Comparison of ENCODE assay signal across 20 cellular contexts in the genomic region with DNA sequence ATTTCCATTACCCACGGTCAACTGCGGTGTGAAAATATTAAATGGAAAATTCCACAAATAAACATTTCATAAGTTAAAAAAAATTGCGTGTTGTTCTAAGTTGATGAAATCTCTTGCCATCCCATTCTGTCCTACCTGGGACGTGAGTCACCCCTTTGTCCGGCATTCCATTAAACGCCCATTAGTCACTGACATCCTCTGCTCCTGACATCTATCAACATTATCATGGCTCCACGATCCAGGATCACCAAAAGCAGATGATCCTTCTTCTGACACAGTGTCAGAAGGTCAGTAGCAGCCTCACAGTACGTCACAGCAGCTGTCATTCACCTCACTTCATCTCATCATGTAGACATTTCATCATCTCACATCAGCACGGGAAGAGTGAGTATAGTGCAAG.
DNase-seq lines count a peak whose midpoint lies in the region; ATAC-seq and TF ChIP-seq lines count a peak whose summit lies in the region.
"Had no signal": no experiment of that assay in that cellular context is flagged by ENCODE, and none has a peak within 500 bp of the region (broad histone marks: within the 10 kb centered on the region; RNA-seq: fewer than 3 reads in every experiment).

No MANE protein-coding gene starts in this region.

- 100% methylated on average over 2 of the region's 9 CpGs; no CpG with 5 or more reads in 1 of the 2 experiments for WGBS in IMR-90 (ENCODE audit: extremely low coverage in 2 of 2, insufficient read length in 1 of 2), 2 experiments
- WGBS in SK-N-SH (ENCODE audit: low lambda C conversion rate), result 71% methylated on average over 9 of the region's 9 CpGs
- WGBS in suprapubic skin, result 94% methylated on average over 9 of the region's 9 CpGs

- H3K4me3 ChIP-seq in IMR-90 (ENCODE audit: insufficient read depth, low read depth, low read length) (no peak overlapping the region), SK-N-SH (ENCODE audit: low read depth in 2 of 2, low read length in 1 of 2) (no peak overlapping the region), epithelial cell of esophagus (ENCODE audit: low read length) (no peak overlapping the region), MG63 (no peak overlapping the region), suprapubic skin (no peak overlapping the region)
- H3K4me3 ChIP-seq: BLaER1, left lung had no signal

- POLR2A ChIA-PET in IMR-90 (lab: Charles Lee; ENCODE audit: unreplicated experiment) (no interaction called here), SK-N-SH (lab: Yijun Ruan, JAX) (no interaction called here)

- H3K4me2 ChIP-seq in IMR-90 (ENCODE audit: low read depth, low read length), result no peak overlapping the region
- no peak overlapping the region for H3K4me2 ChIP-seq in SK-N-SH
- H3K4me2 ChIP-seq: BLaER1 had no signal

- H3K9me3 ChIP-seq in IMR-90 (ENCODE audit: control insufficient read depth, insufficient read depth, low read length) (peaks cover 6% of the 10 kb centered on the region), SK-N-SH (0 out of 2 replicates have a peak, but pooled peaks cover 4% of the 10 kb centered on the region), MG63 (peaks cover 3% of the 10 kb centered on the region), suprapubic skin (peaks cover 5% of the 10 kb centered on the region)

- TF ChIP-seq EP300 in SK-N-SH (IDR thresholded peaks at IDR 0.05; ENCODE audit: borderline replicate concordance in 1 of 2, low read depth in 1 of 2, low read length in 1 of 2) (no peak), suprapubic skin (IDR thresholded peaks at IDR 0.05) (no peak)

- peak overlapping the region; percentile 68 for H3K4ac ChIP-seq in IMR-90 (ENCODE audit: low read depth, low read length)

- no peak overlapping the region for H4K91ac ChIP-seq in IMR-90 (ENCODE audit: insufficient read depth, low read depth, low read length)

- H2BK20ac ChIP-seq in IMR-90 (ENCODE audit: low read depth, low read length), result peak overlapping the region; percentile 44; the same call in 1 of the 2 replicates

- H3K79me2 ChIP-seq in SK-N-SH (ENCODE audit: insufficient read depth), result no peaks in the 10 kb centered on the region

- H3K56ac ChIP-seq in IMR-90 (ENCODE audit: extremely low read depth, insufficient read depth, low read length), result no peak overlapping the region

- H2AK5ac ChIP-seq in IMR-90 (ENCODE audit: low read depth, low read length), result peak overlapping the region; percentile 94

- DNase-seq in IMR-90 (no peak), SK-N-SH (no peak), epithelial cell of esophagus (ENCODE audit: low read depth) (peak; percentile 96), renal cortical epithelial cell (ENCODE audit: low read depth) (peak; percentile 29), AML-193 (lab: John Stamatoyannopoulos, UW) (no peak), MG63 (no peak), suprapubic skin (ENCODE audit: low spot score in 2 of 2) (no peak)
- DNase-seq: activated CD8-positive, alpha-beta T cell treated with anti-CD3 and anti-CD28 coated beads, Interleukin-2, amount 10 ng/mL, durations not matched to agents 7 days and 5 days; activated T-cell treated with anti-CD3 and anti-CD28 coated beads, Interleukin-2, amount 50 U/mL, for 72 hours; caudate nucleus; effector memory CD8-positive, alpha-beta T cell; KBM-7; left lung; NCI-H1092 treated with DMSO at 0.1 percent for 48 hours; NCI-H2171; NCI-H82; stimulated activated CD4-positive, alpha-beta T cell treated with anti-CD3 and anti-CD28 coated beads, Interleukin-4, amount 100 ng/mL, for 24 hours; T-helper 1 cell had no signal

- H3K18ac ChIP-seq in IMR-90 (ENCODE audit: low read depth, low read length), result peak overlapping the region; percentile 83; the same call in 1 of the 2 replicates

- no peak for ATAC-seq in IMR-90 (ENCODE audit: low read depth)
- ATAC-seq: activated CD8-positive, alpha-beta T cell treated with anti-CD3 and anti-CD28 coated beads, Interleukin-2, amount 10 ng/mL, durations not matched to agents 7 days and 5 days; activated T-cell treated with anti-CD3 and anti-CD28 coated beads, Interleukin-2, amount 50 U/mL, for 72 hours; effector memory CD8-positive, alpha-beta T cell; left lung had no signal

- peak overlapping the region; percentile 52 for H2BK5ac ChIP-seq in IMR-90 (ENCODE audit: low read depth, low read length, poor library complexity, severe bottlenecking)

- no peaks in the 10 kb centered on the region for H4K20me1 ChIP-seq in IMR-90 (ENCODE audit: insufficient read depth, low read length)
- no peaks in the 10 kb centered on the region for H4K20me1 ChIP-seq in SK-N-SH (ENCODE audit: insufficient read depth)
- H4K20me1 ChIP-seq: BLaER1 had no signal

- H3K27me3 ChIP-seq in IMR-90 (ENCODE audit: control insufficient read depth, insufficient read depth, low read length), result no peaks in the 10 kb centered on the region
- no peaks in the 10 kb centered on the region for H3K27me3 ChIP-seq in SK-N-SH (ENCODE audit: insufficient read depth)
- H3K27me3 ChIP-seq in MG63, result no peaks in the 10 kb centered on the region
- no peaks in the 10 kb centered on the region for H3K27me3 ChIP-seq in suprapubic skin
- H3K27me3 ChIP-seq: BLaER1, left lung had no signal

- no peak overlapping the region for H2AK9ac ChIP-seq in IMR-90 (replicated peaks; ENCODE audit: low read depth, low read length, poor library complexity)

- no peaks in the 10 kb centered on the region for H3K9me2 ChIP-seq in SK-N-SH

- dilution Hi-C loops in IMR-90 (cut with HindIII; ENCODE audit: low sequenced_read_pairs, unreplicated experiment), result no loop called here

- peak overlapping the region in 1 of 2 experiments; percentile 11; a peak in 2 of 4 replicates for H4K8ac ChIP-seq in IMR-90 (ENCODE audit: low read depth in 2 of 2, low read length in 2 of 2)

- in situ Hi-C loops in IMR-90 (cut with MboI; ENCODE audit: low sequenced_read_pairs), result no loop called here

- peaks cover 7% of the 10 kb centered on the region for H3K9me1 ChIP-seq in IMR-90 (ENCODE audit: insufficient read depth, low read length)

- peak overlapping the region; percentile 20; the same call in 1 of the 2 replicates for H3K14ac ChIP-seq in IMR-90 (replicated peaks; ENCODE audit: low read depth, low read length)

- peak overlapping the region; percentile 33 for H2BK120ac ChIP-seq in IMR-90 (ENCODE audit: low read depth, low read length)

- H3K36me3 ChIP-seq in IMR-90 (ENCODE audit: control insufficient read depth, insufficient read depth, low read length) (peaks cover 16% of the 10 kb centered on the region), SK-N-SH (replicated peaks in 1 of 2; ENCODE audit: control insufficient read depth in 1 of 2, insufficient read depth in 2 of 2, low read length in 1 of 2) (peaks cover 28 to 53% of the 10 kb centered on the region in 2 experiments), MG63 (no peaks in the 10 kb centered on the region), suprapubic skin (no peaks in the 10 kb centered on the region)
- H3K36me3 ChIP-seq: left lung had no signal

- peak overlapping the region; percentile 63; the same call in 2 of the 3 replicates for H2BK15ac ChIP-seq in IMR-90 (ENCODE audit: low read depth, low read length)

- H3K4me1 ChIP-seq in IMR-90 (ENCODE audit: control insufficient read depth, insufficient read depth, low read length) (peaks cover 11% of the 10 kb centered on the region), SK-N-SH (ENCODE audit: control insufficient read depth in 1 of 2, insufficient read depth in 2 of 2, low read depth in 1 of 2, low read length in 1 of 2) (peaks cover under 1 to 6% of the 10 kb centered on the region in 2 experiments; a peak in 3 of 4 replicates), suprapubic skin (peaks cover 7% of the 10 kb centered on the region)
- H3K4me1 ChIP-seq: BLaER1 had no signal

- TF ChIP-seq RAD21 in IMR-90 (IDR thresholded peaks at IDR 0.05; ENCODE audit: low read length), result no peak
- no peak for TF ChIP-seq RAD21 in SK-N-SH (IDR thresholded peaks at IDR 0.05; ENCODE audit: low read length)

- H3F3A ChIP-seq in SK-N-SH (replicated peaks; ENCODE audit: insufficient read depth), result peaks cover 29% of the 10 kb centered on the region

- H3K79me1 ChIP-seq in IMR-90 (ENCODE audit: low read depth in 1 of 2, low read length in 2 of 2), result peaks cover 8 to 18% of the 10 kb centered on the region in 2 experiments

- H3K9ac ChIP-seq in IMR-90 (ENCODE audit: low read depth, low read length) (no peak overlapping the region), SK-N-SH (no peak overlapping the region)
- H3K9ac ChIP-seq: BLaER1 had no signal

- TF ChIP-seq POLR2A in IMR-90 (IDR thresholded peaks at IDR 0.05; ENCODE audit: low read depth, low read length) (no peak), suprapubic skin (IDR thresholded peaks at IDR 0.05) (no peak)

- H4K5ac ChIP-seq in IMR-90 (ENCODE audit: low read depth, low read length), result peak overlapping the region; percentile 51; the same call in 1 of the 2 replicates

- TF ChIP-seq CTCF in IMR-90 (conservative IDR thresholded peaks at IDR 0.05; ENCODE audit: low read depth, low read length) (no peak), SK-N-SH (IDR thresholded peaks at IDR 0.05) (no peak), epithelial cell of esophagus (IDR thresholded peaks at IDR 0.05; ENCODE audit: insufficient read depth, low read depth, low read length, missing control alignments) (no peak), suprapubic skin (IDR thresholded peaks at IDR 0.05) (no peak)

- H2AFZ ChIP-seq in IMR-90 (replicated peaks; ENCODE audit: low read length, poor library complexity) (no peak overlapping the region), SK-N-SH (ENCODE audit: low read depth) (no peak overlapping the region)

- CTCF ChIA-PET in IMR-90 (lab: Yijun Ruan, JAX) (no interaction called here), SK-N-SH (lab: Yijun Ruan, JAX) (no interaction called here)

- no peak overlapping the region for H3K27ac ChIP-seq in IMR-90 (ENCODE audit: insufficient read depth, low read length)
- H3K27ac ChIP-seq in SK-N-SH (ENCODE audit: low read depth in 2 of 2, low read length in 1 of 2), result no peak overlapping the region
- no peak overlapping the region for H3K27ac ChIP-seq in suprapubic skin
- H3K27ac ChIP-seq: BLaER1, left lung, VCaP had no signal

- no peak overlapping the region for H3K23ac ChIP-seq in IMR-90 (ENCODE audit: low read depth, low read length)

- no TSS peak for BruUV-seq in IMR-90 (replicated peaks; lab: Mats Ljungman, UMichigan)

- intact Hi-C loops in IMR-90 (cut with micrococcal nuclease), result no loop called here

TF ChIP-seq in IMR-90, 13 proteins besides CTCF, POLR2A, EP300 and RAD21 (continues in another document):
- TF ChIP-seq CHD1 (IDR thresholded peaks at IDR 0.05; ENCODE audit: low read depth, low read length) (no peak), CEBPB (IDR thresholded peaks at IDR 0.05; ENCODE audit: low read depth, low read length) (no peak), MAFK (IDR thresholded peaks at IDR 0.05; ENCODE audit: low read depth, low read length) (no peak), BHLHE40 (IDR thresholded peaks at IDR 0.05; ENCODE audit: low read depth, low read length) (no peak), RFX5 (IDR thresholded peaks at IDR 0.05; ENCODE audit: low read depth, low read length) (no peak)

TF ChIP-seq in SK-N-SH, 30 proteins besides CTCF, POLR2A, EP300 and RAD21 (continues in another document):
- no peak for TF ChIP-seq GABPA (IDR thresholded peaks at IDR 0.05; ENCODE audit: low read depth)

Comparison
In these comparisons a context has a peak if more than half of its experiments do, and no peak if none do; other contexts are left out.
1. DNase-seq: peak in epithelial cell of esophagus (single experiment) and renal cortical epithelial cell (single experiment); none in IMR-90 (single experiment), SK-N-SH (single experiment), AML-193 (0 of 2), MG63 (single experiment) and suprapubic skin (0 of 2).